In the genomic region with DNA sequence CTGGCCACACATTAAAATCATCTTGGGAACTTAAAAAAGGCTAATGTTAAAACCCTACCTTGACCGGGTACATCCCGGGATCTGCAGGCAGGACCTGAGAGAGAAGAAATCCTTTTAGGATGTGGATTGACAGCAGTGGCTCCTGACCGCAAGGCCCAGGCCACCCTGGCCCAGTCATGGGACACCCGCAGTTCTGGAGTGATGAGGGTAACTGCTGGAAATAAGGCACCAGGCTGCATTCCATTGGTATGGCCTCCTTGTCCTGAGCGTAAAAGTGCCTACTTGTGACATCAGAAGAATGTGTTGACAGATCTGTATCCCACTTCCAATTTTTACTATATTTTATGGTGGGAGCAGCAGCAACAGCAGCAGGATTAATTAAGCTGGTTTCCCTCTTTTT, we compare ENCODE assay signal across 19 cellular contexts.
"Had no signal": no experiment of that assay in that cellular context is flagged by ENCODE, and none has a peak within 500 bp of the region (broad histone marks: within the 10 kb centered on the region; RNA-seq: fewer than 3 reads in every experiment).

No MANE protein-coding gene starts in this region.

- H3K4me3 ChIP-seq: dorsolateral prefrontal cortex, neural progenitor cell, psoas muscle, sigmoid colon, stomach, thyroid gland had no signal

- ATAC-seq: left ventricle myocardium superior; naive thymus-derived CD4-positive, alpha-beta T cell; psoas muscle; right cardiac atrium; stimulated activated effector memory CD8-positive, alpha-beta T cell treated with anti-CD3 and anti-CD28 coated beads, Interleukin-12 subunit alpha, Interleukin-12 subunit beta, amount 100 ng/mL, for 72 hours had no signal

- H3K4me1 Mint-ChIP-seq: naive thymus-derived CD4-positive, alpha-beta T cell; nephron; neural progenitor cell; stimulated activated effector memory CD8-positive, alpha-beta T cell treated with anti-CD3 and anti-CD28 coated beads, Interleukin-12 subunit alpha, Interleukin-12 subunit beta, amount 100 ng/mL, for 72 hours had no signal

- H3K27ac ChIP-seq: dorsolateral prefrontal cortex, neural progenitor cell, psoas muscle, sigmoid colon, stomach, thyroid gland had no signal

- H3K4me1 ChIP-seq: neural progenitor cell, thyroid gland had no signal

- DNase-seq: dorsolateral prefrontal cortex; effector CD4-positive, alpha-beta T cell; left ventricle myocardium superior; mesendoderm; midbrain; naive thymus-derived CD4-positive, alpha-beta T cell; posterior cingulate gyrus; psoas muscle; right cardiac atrium; sigmoid colon; stimulated activated CD4-positive, alpha-beta T cell treated with anti-CD3 and anti-CD28 coated beads, Interleukin-2, amount 100 ng/mL, for 24 hours; stimulated activated CD4-positive, alpha-beta T cell treated with anti-CD3 and anti-CD28 coated beads, Interleukin-4, amount 100 ng/mL, for 24 hours; stimulated activated naive CD4-positive, alpha-beta T cell treated with Interleukin-2 at 50 U/mL for 16 hours; stomach had no signal

- H3K27ac Mint-ChIP-seq: naive thymus-derived CD4-positive, alpha-beta T cell; nephron; neural progenitor cell; stimulated activated effector memory CD8-positive, alpha-beta T cell treated with anti-CD3 and anti-CD28 coated beads, Interleukin-12 subunit alpha, Interleukin-12 subunit beta, amount 100 ng/mL, for 72 hours had no signal

- H3K36me3 Mint-ChIP-seq: neural progenitor cell; stimulated activated effector memory CD8-positive, alpha-beta T cell treated with anti-CD3 and anti-CD28 coated beads, Interleukin-12 subunit alpha, Interleukin-12 subunit beta, amount 100 ng/mL, for 72 hours had no signal

- H3K36me3 ChIP-seq: neural progenitor cell, sigmoid colon, stomach, thyroid gland had no signal

- H3K4me3 Mint-ChIP-seq: naive thymus-derived CD4-positive, alpha-beta T cell; nephron; neural progenitor cell; stimulated activated effector memory CD8-positive, alpha-beta T cell treated with anti-CD3 and anti-CD28 coated beads, Interleukin-12 subunit alpha, Interleukin-12 subunit beta, amount 100 ng/mL, for 72 hours; type B pancreatic cell had no signal

- H3K9me3 ChIP-seq: psoas muscle, thyroid gland had no signal

- H3K27me3 Mint-ChIP-seq: type B pancreatic cell had no signal

- H3K27me3 ChIP-seq: dorsolateral prefrontal cortex, neural progenitor cell, sigmoid colon, stomach, thyroid gland had no signal
